ENCODE assay signal across 8 cellular contexts in the genomic region with DNA sequence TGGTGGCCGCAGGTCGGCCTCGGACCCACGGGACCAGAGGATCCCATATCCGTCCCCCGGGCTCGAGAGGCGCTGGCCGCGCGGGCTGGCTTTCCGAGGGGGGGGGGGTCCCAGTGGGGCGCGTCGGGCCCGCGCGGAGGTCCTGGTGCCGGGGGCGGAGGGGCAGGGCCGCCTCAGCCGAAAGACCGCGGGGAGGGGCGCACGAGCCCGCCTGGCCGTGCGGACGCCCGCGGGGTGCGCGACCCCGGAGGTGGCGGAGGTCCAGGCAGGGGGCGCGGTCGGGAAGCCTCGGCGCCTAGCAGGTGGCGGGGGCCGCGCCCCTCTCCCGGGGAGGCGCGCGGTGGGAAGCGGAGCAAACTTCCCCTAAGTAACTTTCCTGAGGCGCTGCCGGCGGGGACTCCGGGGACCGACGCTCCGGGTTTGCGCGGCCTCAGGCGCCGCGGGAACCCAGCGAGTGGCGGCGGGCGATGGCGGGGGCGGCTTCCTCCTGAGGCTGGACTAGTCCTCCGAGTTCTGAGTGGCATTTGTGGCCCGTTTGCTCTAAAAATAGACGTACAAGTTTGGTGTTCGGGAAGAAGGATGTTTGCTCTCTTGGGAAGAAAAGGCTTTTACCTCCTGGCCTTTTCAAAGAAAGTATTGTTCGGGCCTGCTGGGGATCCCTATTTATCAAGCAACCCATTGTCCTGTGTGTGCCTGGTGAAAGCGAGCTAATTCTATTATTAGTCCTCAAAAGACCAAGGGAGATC. TPM values are rescaled to one million over a fixed set of nuclear protein-coding genes. Genes with fewer than 3 reads are reported as not detected.
DNase-seq lines count a peak whose midpoint lies in the region; ATAC-seq and TF ChIP-seq lines count a peak whose summit lies in the region.

No MANE protein-coding gene starts in this region.

- peaks cover 37% of the 10 kb centered on the region for H3K4me1 Mint-ChIP-seq in GM23338
- H3K4me1 Mint-ChIP-seq in activated CD4-positive, alpha-beta memory T cell treated with anti-CD3 and anti-CD28 coated beads for 36 hours (ENCODE audit: low read depth): peaks cover 10% of the 10 kb centered on the region

- peak overlapping the region; percentile 68; the same call in 1 of the 2 replicates for H3K9ac ChIP-seq in MM.1S (ENCODE audit: low read length)

- H3K27ac ChIP-seq in GM23338 (ENCODE audit: low read depth) (peak overlapping the region; percentile 11; the same call in 1 of the 2 replicates), MM.1S (ENCODE audit: low read length) (peak overlapping the region; percentile 62; the same call in 1 of the 2 replicates), muscle layer of duodenum (ENCODE audit: low read length) (peak overlapping the region; percentile 85), urinary bladder (ENCODE audit: low read depth) (peak overlapping the region; percentile 96)

- H3K9me3 ChIP-seq in MM.1S (replicated peaks; ENCODE audit: insufficient read depth, low read length): no peaks in the 10 kb centered on the region
- no peaks in the 10 kb centered on the region for H3K9me3 ChIP-seq in muscle layer of duodenum (ENCODE audit: control insufficient read depth in 1 of 2, low read length in 2 of 2)

- peak; percentile 42 for ATAC-seq in GM23338

- POLR2A ChIA-PET in activated CD4-positive, alpha-beta memory T cell treated with anti-CD3 and anti-CD28 coated beads for 36 hours (lab: Charles Lee): no interaction called here

- H2AFZ ChIP-seq in GM23338 (peak overlapping the region; percentile 38), MM.1S (ENCODE audit: low read length) (peak overlapping the region; percentile 39)

- TF ChIP-seq CTCF in GM23338 (conservative IDR thresholded peaks at IDR 0.05; ENCODE audit: low read depth in 2 of 2): no peak
- no peak for TF ChIP-seq CTCF in MM.1S (IDR thresholded peaks at IDR 0.05; ENCODE audit: low read length)
- TF ChIP-seq CTCF in fibroblast of mammary gland (conservative IDR thresholded peaks at IDR 0.05; ENCODE audit: control insufficient read depth, insufficient read depth, low read depth, low read length): no peak

- peak overlapping the region; percentile 86 for H3K4me2 ChIP-seq in GM23338
- peak overlapping the region; percentile 78; the same call in 1 of the 2 replicates for H3K4me2 ChIP-seq in MM.1S (ENCODE audit: low read depth, low read length)

- H3K9me2 ChIP-seq in GM23338 (ENCODE audit: insufficient read depth) (no peaks in the 10 kb centered on the region), MM.1S (replicated peaks; ENCODE audit: insufficient read depth, low read length) (no peaks in the 10 kb centered on the region)

- H3K4me3 ChIP-seq in GM23338: peak overlapping the region; percentile 69
- peak overlapping the region; percentile 61 for H3K4me3 ChIP-seq in MM.1S (ENCODE audit: low read length)
- peak overlapping the region; percentile 64 for H3K4me3 ChIP-seq in fibroblast of mammary gland (ENCODE audit: control insufficient read depth, low read depth, low read length)
- peak overlapping the region; percentile 84 to 87 for H3K4me3 ChIP-seq in muscle layer of duodenum (ENCODE audit: low read depth in 1 of 2, low read length in 2 of 2)
- peak overlapping the region; percentile 99 for H3K4me3 ChIP-seq in urinary bladder (ENCODE audit: low read depth, low read length)

- peak; percentile 60 for DNase-seq in EL
- peak; percentile 60 for DNase-seq in GM23338 (ENCODE audit: low spot score)
- peak; percentile 36 for DNase-seq in MM.1S
- DNase-seq in activated CD4-positive, alpha-beta memory T cell treated with anti-CD3 and anti-CD28 coated beads for 36 hours: peak; percentile 27
- DNase-seq in fibroblast of mammary gland (ENCODE audit: low read depth): peak; percentile 24
- no peak for DNase-seq in effector CD4-positive, alpha-beta T cell

- H3K79me2 ChIP-seq in GM23338 (replicated peaks; ENCODE audit: insufficient read depth): peaks cover 45% of the 10 kb centered on the region
- peaks cover 35% of the 10 kb centered on the region for H3K79me2 ChIP-seq in MM.1S (ENCODE audit: low read length)

- intact Hi-C loops in activated CD4-positive, alpha-beta memory T cell treated with anti-CD3 and anti-CD28 coated beads for 36 hours (cut with micrococcal nuclease): no loop called here

- H3K36me3 ChIP-seq in GM23338 (ENCODE audit: insufficient read depth): no peaks in the 10 kb centered on the region
- no peaks in the 10 kb centered on the region for H3K36me3 ChIP-seq in MM.1S (replicated peaks; ENCODE audit: insufficient read depth, low read length)
- peaks cover 0 to 8% of the 10 kb centered on the region in 2 donors for H3K36me3 ChIP-seq in muscle layer of duodenum (ENCODE audit: control insufficient read depth in 1 of 2, insufficient read depth in 2 of 2, low read length in 2 of 2)
- H3K36me3 ChIP-seq in urinary bladder (ENCODE audit: insufficient read depth): no peaks in the 10 kb centered on the region

- H3K27me3 ChIP-seq in GM23338 (ENCODE audit: insufficient read depth) (peaks cover 16% of the 10 kb centered on the region), MM.1S (replicated peaks; ENCODE audit: insufficient read depth, low read length) (no peaks in the 10 kb centered on the region), muscle layer of duodenum (ENCODE audit: low read depth, low read length) (no peaks in the 10 kb centered on the region)

- H3K36me3 Mint-ChIP-seq in GM23338 (ENCODE audit: low read depth): no peaks in the 10 kb centered on the region
- H3K36me3 Mint-ChIP-seq in activated CD4-positive, alpha-beta memory T cell treated with anti-CD3 and anti-CD28 coated beads for 36 hours: peaks cover 5% of the 10 kb centered on the region

- peaks cover 1% of the 10 kb centered on the region for H3K27me3 Mint-ChIP-seq in GM23338 (ENCODE audit: insufficient read depth, low read depth, poor library complexity)
- peaks cover 24% of the 10 kb centered on the region for H3K27me3 Mint-ChIP-seq in activated CD4-positive, alpha-beta memory T cell treated with anti-CD3 and anti-CD28 coated beads for 36 hours

- H3F3A ChIP-seq in GM23338 (replicated peaks; ENCODE audit: low read depth) (no peaks in the 10 kb centered on the region), MM.1S (ENCODE audit: insufficient read depth, low read length) (0 out of 2 replicates have a peak, but pooled peaks cover 9% of the 10 kb centered on the region)

- H3K9me3 Mint-ChIP-seq in GM23338: no peaks in the 10 kb centered on the region
- H3K9me3 Mint-ChIP-seq in activated CD4-positive, alpha-beta memory T cell treated with anti-CD3 and anti-CD28 coated beads for 36 hours: peaks cover 3% of the 10 kb centered on the region

- CTCF ChIA-PET in activated CD4-positive, alpha-beta memory T cell treated with anti-CD3 and anti-CD28 coated beads for 36 hours (lab: Charles Lee): no interaction called here

- under 1% methylated on average over 73 of the region's 73 CpGs for WGBS in urinary bladder

- H4K20me1 ChIP-seq in GM23338 (replicated peaks; ENCODE audit: insufficient read depth) (0 out of 2 replicates have a peak, but pooled peaks cover 7% of the 10 kb centered on the region), MM.1S (ENCODE audit: insufficient read depth, low read length) (no peaks in the 10 kb centered on the region)

- peak overlapping the region; percentile 93 for H3K4me3 Mint-ChIP-seq in GM23338
- H3K4me3 Mint-ChIP-seq in activated CD4-positive, alpha-beta memory T cell treated with anti-CD3 and anti-CD28 coated beads for 36 hours: peak overlapping the region; percentile 38

- H3K4me1 ChIP-seq in GM23338 (ENCODE audit: insufficient read depth) (peaks cover 29% of the 10 kb centered on the region), MM.1S (ENCODE audit: low read length) (no peaks in the 10 kb centered on the region; the same call in 1 of the 2 replicates), muscle layer of duodenum (ENCODE audit: control insufficient read depth in 1 of 2, insufficient read depth in 2 of 2, low read length in 2 of 2) (peaks cover 0 to 21% of the 10 kb centered on the region in 2 donors), urinary bladder (ENCODE audit: insufficient read depth) (no peaks in the 10 kb centered on the region)

- H3K27ac Mint-ChIP-seq in GM23338: peak overlapping the region; percentile 86
- H3K27ac Mint-ChIP-seq in activated CD4-positive, alpha-beta memory T cell treated with anti-CD3 and anti-CD28 coated beads for 36 hours: no peak overlapping the region

RNA-seq across cellular contexts. Expression of gene BTBD3, which starts 26.4 kb away (rescaled TPM):
- total RNA-seq in GM23338 (2014; rRNA removed; shearing (Covaris generic)): 45.1 and 47.0 TPM in 2 replicates
- polyA plus RNA-seq in GM23338 (2016; fragmentation: Nextera tagmentation; extraction: Ambion mirVana) (11.8 and 13.6 TPM in 2 replicates), urinary bladder (45.7 TPM)
- 1 to 10 TPM; 1.9 to 2.0 TPM for total RNA-seq in activated CD4-positive, alpha-beta memory T cell treated with anti-CD3 and anti-CD28 coated beads for 36 hours
- 189 TPM for total RNA-seq in urinary bladder

Comparison
In these comparisons a context has a peak if more than half of its experiments do, and no peak if none do; other contexts are left out.
1. H3K27ac ChIP-seq: peak in every context shown above with its lines; median percentile 96 in urinary bladder; 85 in muscle layer of duodenum; 62 in MM.1S; 11 in GM23338.
2. RNA of gene BTBD3, which starts 26.4 kb away (total RNA-seq): 189 TPM in urinary bladder (single experiment) and 45.1 to 47.0 TPM in GM23338; 1.9 to 2.0 TPM in activated CD4-positive, alpha-beta memory T cell treated with anti-CD3 and anti-CD28 coated beads for 36 hours; every median in the first group is over 10 times any median in the second.
3. Peak in every context shown above with its lines, with median percentiles within 50 percentile points of each other: H3K4me3 ChIP-seq.